8 cellular contexts compared by ENCODE assay signal in genomic region chr3:149086232-149086988, GRCh38. TPM values are rescaled to one million over a fixed set of nuclear protein-coding genes. Genes with fewer than 3 reads are reported as not detected.
DNase-seq lines count a peak whose midpoint lies in the region; ATAC-seq and TF ChIP-seq lines count a peak whose summit lies in the region.

HLTF (minus strand) TSS chr3:149086533; CDS start chr3:149086336, 197 bp downstream.

- CTCF ChIA-PET in AG04450 (lab: Charles Lee), result interaction anchor here (0.8 to 2.1 kb wide), 2 partner anchors 34 to 131 kb away, joined by 3 to 4 read pairs; no protein-coding TSS in a partner anchor

- POLR2A ChIA-PET in AG04450 (lab: Yijun Ruan, JAX), result no interaction called here

- H3K9me3 ChIP-seq in AG04450 (ENCODE audit: control insufficient read depth, insufficient read depth, low read length), result peaks cover 7% of the 10 kb centered on the region; the same call in 1 of the 2 replicates

- TF ChIP-seq CTCF in AG04450 (IDR thresholded peaks at IDR 0.05; ENCODE audit: low read depth, low read length), result no peak

- peak within 1 kb of the TSS; percentile 65 for H3K27ac ChIP-seq in AG04450 (ENCODE audit: low read depth, low read length)

- peak; percentile 97 for DNase-seq in AG04450 (ENCODE audit: low read depth, low spot score)
- DNase-seq in NCI-H345 treated with DMSO at 0.1 percent for 48 hours (lab: John Stamatoyannopoulos, UW; ENCODE audit: unreplicated experiment), result peak; percentile 80
- peak; percentile 79 to 83 for DNase-seq in cerebellar nuclear complex (lab: John Stamatoyannopoulos, UW)
- peak; percentile 97 for DNase-seq in islet precursor cell
- DNase-seq in stimulated activated CD4-positive, alpha-beta T cell treated with anti-CD3 and anti-CD28 coated beads, Interleukin-12 subunit alpha, Interleukin-12 subunit beta, amount 100 ng/mL, for 48 hours (ENCODE audit: low read depth in 2 of 3, low spot score in 1 of 3), result peak; percentile 83

- no peaks in the 10 kb centered on the region for H3K27me3 ChIP-seq in AG04450 (ENCODE audit: control insufficient read depth, insufficient read depth, low read length)

- H3K4me3 ChIP-seq in AG04450 (ENCODE audit: low read depth, low read length), result peak within 1 kb of the TSS; percentile 92

- ATAC-seq in GM18909 (IDR thresholded peaks at IDR 0.05; ENCODE audit: poor library complexity, unreplicated experiment) (peak; percentile 99), HG03175 (IDR thresholded peaks at IDR 0.05; ENCODE audit: unreplicated experiment) (peak; percentile 99)
- peak; percentile 99 to 100 for ATAC-seq in activated CD4-positive, CD25-positive, alpha-beta regulatory T cell treated with anti-CD3 and anti-CD28 coated beads, Interleukin-2, amount 50 U/mL, for 24 hours

RNA-seq across cellular contexts. Expression of gene HLTF, which starts in this region (rescaled TPM):
- polyA plus RNA-seq in AG04450 (2011; rRNA removed), result 20.9 and 30.5 TPM in 2 replicates
- polyA minus RNA-seq in AG04450 (2011; rRNA and poly(A)+ RNA removed), result 7.4 and 18.4 TPM in 2 replicates

Comparison
In these comparisons a context has a peak if more than half of its experiments do, and no peak if none do; other contexts are left out.
1. Peak in every context shown above with its lines: DNase-seq, ATAC-seq, H3K4me3 ChIP-seq and H3K27ac ChIP-seq.